ENCODE assay signal across 1 cellular context in genomic region chr17:68247445-68248198, GRCh38.
TF ChIP-seq lines count a peak whose summit lies in the region.

Gene AMZ2, plus strand, starts transcription at chr17:68248043. Its CDS starts 2,145 bp downstream, at chr17:68250188.

TF ChIP-seq in K562, 482 proteins besides CTCF, POLR2A, EP300 and RAD21 (continued from another document and continues in another):
- peak; percentile 73 for TF ChIP-seq CREB3L1 (IDR thresholded peaks at IDR 0.05; ENCODE audit: borderline replicate concordance, low read depth)
- TF ChIP-seq ZBTB9 (CRISPR knock-in tag; IDR thresholded peaks at IDR 0.05): 0 out of 2 replicates have a peak, but pooled peaks have one; percentile 45
- no peak for TF ChIP-seq PYGO2 (tag; IDR thresholded peaks at IDR 0.05)
- peak; percentile 70 for TF ChIP-seq TAF1 (IDR thresholded peaks at IDR 0.05; ENCODE audit: control insufficient read depth, extremely low read depth, insufficient read depth, low read length, severe bottlenecking)
- no peak for TF ChIP-seq MLX (CRISPR knock-in tag; conservative IDR thresholded peaks at IDR 0.05)
- peak; percentile 56 for TF ChIP-seq POU5F1 (IDR thresholded peaks at IDR 0.05; ENCODE audit: borderline replicate concordance, low read depth, low read length, partially characterized antibody)
- TF ChIP-seq, protein P1, sequence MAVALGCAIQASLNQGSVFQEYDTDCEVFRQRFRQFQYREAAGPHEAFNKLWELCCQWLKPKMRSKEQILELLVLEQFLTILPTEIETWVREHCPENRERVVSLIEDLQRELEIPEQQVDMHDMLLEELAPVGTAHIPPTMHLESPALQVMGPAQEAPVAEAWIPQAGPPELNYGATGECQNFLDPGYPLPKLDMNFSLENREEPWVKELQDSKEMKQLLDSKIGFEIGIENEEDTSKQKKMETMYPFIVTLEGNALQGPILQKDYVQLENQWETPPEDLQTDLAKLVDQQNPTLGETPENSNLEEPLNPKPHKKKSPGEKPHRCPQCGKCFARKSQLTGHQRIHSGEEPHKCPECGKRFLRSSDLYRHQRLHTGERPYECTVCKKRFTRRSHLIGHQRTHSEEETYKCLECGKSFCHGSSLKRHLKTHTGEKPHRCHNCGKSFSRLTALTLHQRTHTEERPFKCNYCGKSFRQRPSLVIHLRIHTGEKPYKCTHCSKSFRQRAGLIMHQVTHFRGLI (CRISPR knock-in tag; IDR thresholded peaks at IDR 0.05): no peak
- peak; percentile 59 to 61; a peak in 2 of 4 replicates for TF ChIP-seq MAZ (CRISPR knock-in tag; conservative IDR thresholded peaks at IDR 0.05 in 1 of 2, IDR thresholded peaks at IDR 0.05 in 1 of 2)
- peak; percentile 59; the same call in 1 of the 2 replicates for TF ChIP-seq ZNF12 (CRISPR knock-in tag; IDR thresholded peaks at IDR 0.05)
- no peak; a peak in 1 of 4 replicates for TF ChIP-seq SIN3A (IDR thresholded peaks at IDR 0.05; ENCODE audit: borderline replicate concordance in 2 of 2, control insufficient read depth in 1 of 2, low read depth in 2 of 2, low read length in 2 of 2)
- TF ChIP-seq DPF2 (IDR thresholded peaks at IDR 0.05): no peak
- no peak for TF ChIP-seq CHAMP1 (IDR thresholded peaks at IDR 0.05)
- TF ChIP-seq CHD1 (IDR thresholded peaks at IDR 0.05; ENCODE audit: low read length): no peak
- no peak for TF ChIP-seq TAL1 (IDR thresholded peaks at IDR 0.05)
- TF ChIP-seq HMG20A (CRISPR knock-in tag; conservative IDR thresholded peaks at IDR 0.05): no peak
- no peak for TF ChIP-seq BMI1 (IDR thresholded peaks at IDR 0.05; ENCODE audit: low read length)
- no peak for TF ChIP-seq ATF3 (IDR thresholded peaks at IDR 0.05)
- TF ChIP-seq ATF3 (CRISPR knock-in tag; conservative IDR thresholded peaks at IDR 0.05): no peak
- peak; percentile 91 for TF ChIP-seq SUPT5H (IDR thresholded peaks at IDR 0.05)
- TF ChIP-seq, protein P2, sequence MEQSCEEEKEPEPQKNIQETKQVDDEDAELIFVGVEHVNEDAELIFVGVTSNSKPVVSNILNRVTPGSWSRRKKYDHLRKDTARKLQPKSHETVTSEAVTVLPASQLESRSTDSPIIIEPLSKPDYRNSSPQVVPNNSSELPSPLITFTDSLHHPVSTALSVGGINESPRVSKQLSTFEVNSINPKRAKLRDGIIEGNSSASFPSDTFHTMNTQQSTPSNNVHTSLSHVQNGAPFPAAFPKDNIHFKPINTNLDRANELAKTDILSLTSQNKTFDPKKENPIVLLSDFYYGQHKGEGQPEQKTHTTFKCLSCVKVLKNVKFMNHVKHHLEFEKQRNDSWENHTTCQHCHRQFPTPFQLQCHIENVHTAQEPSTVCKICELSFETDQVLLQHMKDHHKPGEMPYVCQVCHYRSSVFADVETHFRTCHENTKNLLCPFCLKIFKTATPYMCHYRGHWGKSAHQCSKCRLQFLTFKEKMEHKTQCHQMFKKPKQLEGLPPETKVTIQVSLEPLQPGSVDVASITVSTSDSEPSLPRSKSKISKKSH (CRISPR knock-in tag; IDR thresholded peaks at IDR 0.05): no peak
- no peak for TF ChIP-seq NR4A1 (CRISPR knock-in tag; IDR thresholded peaks at IDR 0.05)
- no peak for TF ChIP-seq NR4A1 (tag; IDR thresholded peaks at IDR 0.05)
- TF ChIP-seq POLR2G (IDR thresholded peaks at IDR 0.05; ENCODE audit: low read depth, low read length): peak; percentile 98
- no peak for TF ChIP-seq BCL6 (CRISPR knock-in tag; IDR thresholded peaks at IDR 0.05)
- 0 out of 2 replicates have a peak, but pooled peaks have one; percentile 37 for TF ChIP-seq ERF (CRISPR knock-in tag; IDR thresholded peaks at IDR 0.05)
- peak; percentile 79 for TF ChIP-seq HMGN3 (IDR thresholded peaks at IDR 0.05; ENCODE audit: borderline replicate concordance, extremely low read depth, insufficient read length, low read depth, low read length)
- no peak for TF ChIP-seq PRPF4 (IDR thresholded peaks at IDR 0.05; ENCODE audit: insufficient read depth, low read depth, low read length, poor library complexity, severe bottlenecking)
- TF ChIP-seq KDM2B (CRISPR knock-in tag; IDR thresholded peaks at IDR 0.05): 0 out of 2 replicates have a peak, but pooled peaks have one; percentile 31
- TF ChIP-seq NR1H2 (CRISPR knock-in tag; IDR thresholded peaks at IDR 0.05): 0 out of 2 replicates have a peak, but pooled peaks have one; percentile 73
- no peak for TF ChIP-seq ZNF133 (CRISPR knock-in tag; IDR thresholded peaks at IDR 0.05)
- TF ChIP-seq ZNF263 (CRISPR knock-in tag; IDR thresholded peaks at IDR 0.05; ENCODE audit: borderline replicate concordance): peak; percentile 43; the same call in 1 of the 2 replicates
- peak; percentile 95 for TF ChIP-seq FOXP1 (CRISPR knock-in tag; IDR thresholded peaks at IDR 0.05)
- TF ChIP-seq ZNF551 (CRISPR knock-in tag; IDR thresholded peaks at IDR 0.05): no peak
- TF ChIP-seq CBX2 (IDR thresholded peaks at IDR 0.05; ENCODE audit: insufficient read depth, low read length, poor library complexity, severe bottlenecking): no peak
- peak; percentile 73; the same call in 1 of the 2 replicates for TF ChIP-seq NR3C1 (CRISPR knock-in tag; IDR thresholded peaks at IDR 0.05)
- TF ChIP-seq ZBTB17 (CRISPR knock-in tag; IDR thresholded peaks at IDR 0.05): peak; percentile 76; the same call in 1 of the 2 replicates
- TF ChIP-seq YY1 (IDR thresholded peaks at IDR 0.05; ENCODE audit: borderline replicate concordance in 1 of 3, control insufficient read depth in 1 of 3, extremely low read depth in 1 of 3, insufficient read depth in 3 of 3, insufficient read length in 1 of 3, insufficient replicate concordance in 2 of 3, low read depth in 1 of 3, low read length in 2 of 3): peak in 1 of 3 experiments; percentile 4
- TF ChIP-seq, protein P3, sequence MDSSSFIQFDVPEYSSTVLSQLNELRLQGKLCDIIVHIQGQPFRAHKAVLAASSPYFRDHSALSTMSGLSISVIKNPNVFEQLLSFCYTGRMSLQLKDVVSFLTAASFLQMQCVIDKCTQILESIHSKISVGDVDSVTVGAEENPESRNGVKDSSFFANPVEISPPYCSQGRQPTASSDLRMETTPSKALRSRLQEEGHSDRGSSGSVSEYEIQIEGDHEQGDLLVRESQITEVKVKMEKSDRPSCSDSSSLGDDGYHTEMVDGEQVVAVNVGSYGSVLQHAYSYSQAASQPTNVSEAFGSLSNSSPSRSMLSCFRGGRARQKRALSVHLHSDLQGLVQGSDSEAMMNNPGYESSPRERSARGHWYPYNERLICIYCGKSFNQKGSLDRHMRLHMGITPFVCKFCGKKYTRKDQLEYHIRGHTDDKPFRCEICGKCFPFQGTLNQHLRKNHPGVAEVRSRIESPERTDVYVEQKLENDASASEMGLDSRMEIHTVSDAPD (CRISPR knock-in tag; IDR thresholded peaks at IDR 0.05): no peak
- TF ChIP-seq ZNF217 (CRISPR knock-in tag; IDR thresholded peaks at IDR 0.05): no peak
- TF ChIP-seq ZNF76 (CRISPR knock-in tag; IDR thresholded peaks at IDR 0.05; ENCODE audit: borderline replicate concordance): peak; percentile 11; the same call in 1 of the 2 replicates
- peak in 1 of 2 experiments; percentile 76; a peak in 1 of 4 replicates for TF ChIP-seq UBTF (IDR thresholded peaks at IDR 0.05; ENCODE audit: borderline replicate concordance in 1 of 2, low read depth in 2 of 2, low read length in 2 of 2)
- TF ChIP-seq HNRNPL (IDR thresholded peaks at IDR 0.05; ENCODE audit: low read depth, low read length): peak; percentile 31; the same call in 1 of the 2 replicates
- TF ChIP-seq KDM5B (IDR thresholded peaks at IDR 0.05; ENCODE audit: insufficient replicate concordance, low read depth, low read length): peak; percentile 73
- no peak for TF ChIP-seq ZNF512 (tag; IDR thresholded peaks at IDR 0.05)
- peak; percentile 46; the same call in 1 of the 2 replicates for TF ChIP-seq MBD2 (IDR thresholded peaks at IDR 0.05; ENCODE audit: borderline replicate concordance, low read depth)
- TF ChIP-seq, protein P4, sequence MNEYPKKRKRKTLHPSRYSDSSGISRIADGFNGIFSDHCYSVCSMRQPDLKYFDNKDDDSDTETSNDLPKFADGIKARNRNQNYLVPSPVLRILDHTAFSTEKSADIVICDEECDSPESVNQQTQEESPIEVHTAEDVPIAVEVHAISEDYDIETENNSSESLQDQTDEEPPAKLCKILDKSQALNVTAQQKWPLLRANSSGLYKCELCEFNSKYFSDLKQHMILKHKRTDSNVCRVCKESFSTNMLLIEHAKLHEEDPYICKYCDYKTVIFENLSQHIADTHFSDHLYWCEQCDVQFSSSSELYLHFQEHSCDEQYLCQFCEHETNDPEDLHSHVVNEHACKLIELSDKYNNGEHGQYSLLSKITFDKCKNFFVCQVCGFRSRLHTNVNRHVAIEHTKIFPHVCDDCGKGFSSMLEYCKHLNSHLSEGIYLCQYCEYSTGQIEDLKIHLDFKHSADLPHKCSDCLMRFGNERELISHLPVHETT (CRISPR knock-in tag; conservative IDR thresholded peaks at IDR 0.05 in 1 of 2, IDR thresholded peaks at IDR 0.05 in 1 of 2): peak in 1 of 2 experiments; percentile 46; a peak in 1 of 4 replicates
- TF ChIP-seq POLR2AphosphoS5 (IDR thresholded peaks at IDR 0.05; ENCODE audit: control insufficient read depth, insufficient read depth, low read depth, low read length): peak; percentile 62; the same call in 1 of the 2 replicates
